Comparison of ENCODE assay signal across 28 cellular contexts in the genomic region with DNA sequence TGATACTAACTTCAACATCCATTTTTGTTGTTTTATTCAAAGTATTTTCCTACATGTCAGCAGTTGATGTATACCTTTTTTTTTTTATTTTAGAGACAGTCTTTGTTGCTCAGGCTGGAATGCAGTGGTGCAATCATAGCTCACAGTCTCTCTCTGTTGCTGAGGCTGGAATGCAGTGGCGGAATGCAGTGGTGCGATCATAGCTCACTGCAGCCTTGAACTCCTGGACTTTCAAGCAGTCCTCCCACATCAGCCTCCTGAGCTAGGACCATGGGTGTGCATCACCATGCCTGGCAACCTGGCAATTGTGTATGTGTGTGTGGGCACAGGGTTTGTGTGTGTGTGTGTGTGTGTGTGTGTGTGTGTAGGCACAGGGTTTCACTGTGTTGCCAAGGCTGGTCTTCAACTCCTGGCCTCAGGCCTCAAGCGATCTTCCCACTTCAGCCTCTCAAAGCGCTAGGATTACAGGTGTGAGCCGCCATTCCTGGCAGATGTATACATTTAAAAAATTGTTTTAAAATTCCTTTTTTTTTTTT. TPM values are rescaled to one million over a fixed set of nuclear protein-coding genes. Genes with fewer than 3 reads are reported as not detected.
DNase-seq lines count a peak whose midpoint lies in the region; ATAC-seq, FAIRE-seq and TF ChIP-seq lines count a peak whose summit lies in the region.
"Had no signal": no experiment of that assay in that cellular context is flagged by ENCODE, and none has a peak within 500 bp of the region (broad histone marks: within the 10 kb centered on the region; RNA-seq: fewer than 3 reads in every experiment).

No MANE protein-coding gene starts in this region.

- POLR2A ChIA-PET in A549 (lab: Yijun Ruan, JAX): no interaction called here
- POLR2A ChIA-PET in HEK293 (lab: Yijun Ruan, JAX): no interaction called here
- POLR2A ChIA-PET in K562 (lab: Yijun Ruan, JAX): interaction anchor here (0.7 to 0.9 kb wide), 2 partner anchors 24 to 85 kb away, joined by 3 read pairs; no protein-coding TSS in a partner anchor

- TF ChIP-seq EP300 in A549 (IDR thresholded peaks at IDR 0.05) (no peak), K562 (IDR thresholded peaks at IDR 0.05; ENCODE audit: low read length) (no peak)

- ATAC-seq in A549 (peak in 1 of 2 experiments; percentile 48; a peak in 2 of 6 replicates), K562 (no peak), GM18858 (IDR thresholded peaks at IDR 0.05; ENCODE audit: unreplicated experiment) (no peak), GM18867 (IDR thresholded peaks at IDR 0.05; ENCODE audit: unreplicated experiment) (no peak)
- ATAC-seq: activated CD8-positive, alpha-beta T cell treated with anti-CD3 and anti-CD28 coated beads for 36 hours; body of pancreas; sciatic nerve had no signal

- TF ChIP-seq RAD21 in A549 (conservative IDR thresholded peaks at IDR 0.05 in 1 of 2, IDR thresholded peaks at IDR 0.05 in 1 of 2): no peak
- no peak for TF ChIP-seq RAD21 in K562 (CRISPR knock-in tag; conservative IDR thresholded peaks at IDR 0.05 in 1 of 2, IDR thresholded peaks at IDR 0.05 in 1 of 2)

- H3K4me3 ChIP-seq in A549: no peak overlapping the region
- H3K4me3 ChIP-seq in HEK293 (ENCODE audit: low read depth, low read length): no peak overlapping the region
- H3K4me3 ChIP-seq in K562: no peak overlapping the region
- H3K4me3 ChIP-seq: BLaER1, body of pancreas, Peyer's patch, stomach, tibial artery had no signal

- H3K4me1 ChIP-seq in A549 (no peaks in the 10 kb centered on the region), HEK293 (ENCODE audit: control insufficient read depth, insufficient read depth, low read length) (no peaks in the 10 kb centered on the region), K562 (replicated peaks in 1 of 2; ENCODE audit: control insufficient read depth in 2 of 2, insufficient read depth in 2 of 2, low read length in 2 of 2) (no peaks in the 10 kb centered on the region)
- H3K4me1 ChIP-seq: BLaER1, body of pancreas, Peyer's patch, stomach, tibial artery had no signal

- H3K4me2 ChIP-seq in A549 (no peak overlapping the region), K562 (ENCODE audit: insufficient read depth, low read length) (no peak overlapping the region)
- H3K4me2 ChIP-seq: BLaER1 had no signal

- intact Hi-C loops in K562 (cut with micrococcal nuclease): no loop called here

- H2AFZ ChIP-seq in K562 (ENCODE audit: low read depth, low read length): no peak overlapping the region

- H3K79me2 ChIP-seq in K562 (ENCODE audit: control insufficient read depth, insufficient read depth, low read length): no peaks in the 10 kb centered on the region

- H4K20me1 ChIP-seq in K562 (replicated peaks; ENCODE audit: control insufficient read depth, insufficient read depth, low read length): no peaks in the 10 kb centered on the region
- H4K20me1 ChIP-seq: BLaER1 had no signal

- no peak for FAIRE-seq in A549 (lab: Jason Lieb, UNC)
- FAIRE-seq in K562 (lab: Jason Lieb, UNC): peak; percentile 37
- FAIRE-seq: colon, keratinocyte had no signal

- no TSS peak for BruUV-seq in K562 (replicated peaks; lab: Mats Ljungman, UMichigan)

- in situ Hi-C loops in K562 (cut with MboI): no loop called here

- no peaks in the 10 kb centered on the region for H3K9me1 ChIP-seq in K562 (ENCODE audit: control insufficient read depth, insufficient read depth, low read length)

- peaks cover 24 to 56% of the 10 kb centered on the region in 2 experiments for H3K36me3 ChIP-seq in HEK293 (ENCODE audit: control insufficient read depth in 2 of 2, insufficient read depth in 1 of 2, low read length in 2 of 2)
- 0 out of 3 replicates have a peak, but pooled peaks cover 2% of the 10 kb centered on the region for H3K36me3 ChIP-seq in K562 (ENCODE audit: control insufficient read depth, insufficient read depth, low read length)

- peak in 1 of 2 experiments; percentile 22 for DNase-seq in A549 (ENCODE audit: low read depth in 1 of 2, low spot score in 1 of 2)
- DNase-seq in K562 (ENCODE audit: extremely low read depth in 1 of 4, low spot score in 3 of 4): no peak
- DNase-seq in iris pigment epithelial cell (ENCODE audit: low read depth): peak; percentile 78
- no peak for DNase-seq in midbrain (lab: John Stamatoyannopoulos, UW)
- no peak for DNase-seq in stimulated activated CD4-positive, alpha-beta T cell treated with anti-CD3 and anti-CD28 coated beads, Interleukin-1b, Interleukin-23, amount 100 ng/mL, for 48 hours
- DNase-seq: activated CD4-positive, CD25-positive, alpha-beta regulatory T cell treated with anti-CD3 and anti-CD28 coated beads, Interleukin-2, amount 50 U/mL, for 72 hours; activated CD8-positive, alpha-beta T cell treated with anti-CD3 and anti-CD28 coated beads for 36 hours; activated naive CD8-positive, alpha-beta T cell treated with anti-CD3 and anti-CD28 coated beads for 36 hours; body of pancreas; COR-L47; DMS79 treated with DMSO at 0.1 percent for 48 hours; effector CD8-positive, alpha-beta T cell; erythroblast; KBM-7; NCI-H1694; NCI-H2171 treated with DMSO at 0.1 percent for 48 hours; NCI-H526; Peyer's patch; stomach; T-helper 1 cell; tibial artery had no signal

- TF ChIP-seq POLR2A in A549 (IDR thresholded peaks at IDR 0.05; ENCODE audit: low read length): 0 out of 2 replicates have a peak, but pooled peaks have one; percentile 11
- TF ChIP-seq POLR2A in K562 (conservative IDR thresholded peaks at IDR 0.05): no peak

- H3K27ac ChIP-seq in A549 (no peak overlapping the region), HEK293 (ENCODE audit: extremely low read depth, low read depth, low read length) (no peak overlapping the region), K562 (ENCODE audit: extremely low read depth, low read depth, low read length) (no peak overlapping the region)
- H3K27ac ChIP-seq: BLaER1, body of pancreas, Peyer's patch, stomach, tibial artery had no signal

- H3K9ac ChIP-seq in K562 (ENCODE audit: insufficient read depth in 1 of 2, low read depth in 2 of 2, low read length in 2 of 2): no peak overlapping the region
- H3K9ac ChIP-seq: BLaER1 had no signal

- no peaks in the 10 kb centered on the region for H3K9me3 ChIP-seq in A549
- no peaks in the 10 kb centered on the region for H3K9me3 ChIP-seq in HEK293 (ENCODE audit: control insufficient read depth, insufficient read depth, low read depth, low read length)
- H3K9me3 ChIP-seq in K562 (replicated peaks; ENCODE audit: control insufficient read depth, insufficient read depth, low read depth, low read length): no peaks in the 10 kb centered on the region
- H3K9me3 ChIP-seq: BLaER1, body of pancreas, Peyer's patch, stomach, tibial artery had no signal

- no peaks in the 10 kb centered on the region for H3K27me3 ChIP-seq in K562 (ENCODE audit: control insufficient read depth in 2 of 2, insufficient read depth in 2 of 2, low read length in 2 of 2)
- H3K27me3 ChIP-seq: BLaER1, body of pancreas, Peyer's patch, stomach, tibial artery had no signal

- CTCF ChIA-PET in A549 (lab: Yijun Ruan, JAX) (interaction anchor here (0.7 to 1.1 kb wide), 2 partner anchors 9 to 30 kb away, joined by 3 to 6 read pairs; no protein-coding TSS in a partner anchor), HEK293 (lab: Yijun Ruan, JAX) (interaction anchor here (0.6 kb wide), 1 partner anchor 93 kb away, joined by 3 read pairs; no protein-coding TSS in a partner anchor), K562 (lab: Yijun Ruan, JAX; ENCODE audit: low intra/inter-chr PET ratio) (no interaction called here)

- TF ChIP-seq CTCF in A549 (IDR thresholded peaks at IDR 0.05): no peak
- TF ChIP-seq CTCF in HEK293 (tag by site-specific recombination; IDR thresholded peaks at IDR 0.05): no peak
- TF ChIP-seq CTCF in K562 (IDR thresholded peaks at IDR 0.05 in 2 of 3, conservative IDR thresholded peaks at IDR 0.05 in 1 of 3; ENCODE audit: insufficient read depth in 2 of 3, low read depth in 1 of 3, low read length in 3 of 3): no peak

- 95% methylated on average over 5 of the region's 5 CpGs for WGBS in A549 (ENCODE audit: missing lambda C conversion rate)
- 87% methylated on average over 5 of the region's 5 CpGs for WGBS in K562 (ENCODE audit: insufficient coverage, low coverage, missing lambda C conversion rate)

TF ChIP-seq in A549, 52 proteins besides CTCF, POLR2A, EP300 and RAD21 (continues in another document):
- TF ChIP-seq CBX2 (IDR thresholded peaks at IDR 0.05; ENCODE audit: borderline replicate concordance, low read depth) (no peak), SREBF2 (IDR thresholded peaks at IDR 0.05) (no peak), MAZ (IDR thresholded peaks at IDR 0.05; ENCODE audit: borderline replicate concordance, low read depth, low read length) (no peak)

TF ChIP-seq in HEK293, 187 proteins besides CTCF, POLR2A, EP300 and RAD21 (continues in another document):
- TF ChIP-seq ZNF324 (tag by site-specific recombination; IDR thresholded peaks at IDR 0.05): no peak

RNA-seq across cellular contexts. Expression of gene SANBR, which starts 24.8 kb away (rescaled TPM):
- 25.9 and 31.6 TPM in 2 replicates for polyA plus RNA-seq in A549 (2011; rRNA removed)
- 7.5 and 7.7 TPM in 2 replicates for polyA plus RNA-seq in A549 (2012; cell fraction: cytosol; rRNA removed)
- polyA plus RNA-seq in A549 (2012; cell fraction: nucleus; rRNA removed): 5.0 and 6.9 TPM in 2 replicates
- polyA plus RNA-seq in A549 (2017; fragmentation: RNase III; extraction: RNeasy Plus Mini Kit Qiagen cat#74134 plus additional on column Dnase treatment): 13.9 to 17.1 TPM (median 16.9 TPM) in 3 replicates
- 13.1 and 18.1 TPM in 2 replicates for polyA minus RNA-seq in A549 (2011; rRNA and poly(A)+ RNA removed)
- 8.5 and 17.5 TPM in 2 replicates for total RNA-seq in K562 (2011; cell fraction: chromatin; rRNA removed; ENCODE audit: low replicate concordance)
- total RNA-seq in K562 (2011; cell fraction: nucleolus; rRNA removed): 5.8 TPM in 2 replicates
- 6.5 and 13.1 TPM in 2 replicates for total RNA-seq in K562 (2011; cell fraction: nucleoplasm; rRNA removed)
- 4.1 and 5.7 TPM in 2 replicates for total RNA-seq in K562 (2014; rRNA removed)
- 6.7 and 7.4 TPM in 2 replicates for total RNA-seq in K562 (2014; rRNA removed; fragmentation: Illumina TruSeq; extraction: Trizol)
- total RNA-seq in K562 (2015; rRNA removed; fragmentation: Illumina TruSeq; extraction: Trizol): 5.4 and 7.7 TPM in 2 replicates
- total RNA-seq in K562 (2021): 4.9 and 6.2 TPM in 2 replicates
- polyA plus RNA-seq in K562 (2011; rRNA removed): 6.6 and 6.9 TPM in 2 replicates
- polyA plus RNA-seq in K562 (2011; cell fraction: cytosol; rRNA removed): 2.0 and 3.8 TPM in 2 replicates
- 4.1 and 4.5 TPM in 2 replicates for polyA plus RNA-seq in K562 (2011; cell fraction: nucleus; rRNA removed)
- 4.6 and 6.6 TPM in 2 replicates for polyA plus RNA-seq in K562 (2012)
- polyA plus RNA-seq in K562 (2014; fragmentation: Illumina TruSeq; extraction: Trizol): 5.1 and 6.3 TPM in 2 replicates
- 1 to 10 TPM; 1.5 to 3.1 TPM for polyA plus RNA-seq in K562 (2014; fragmentation: Nextera tagmentation; extraction: Ambion mirVana)
- polyA plus RNA-seq in K562 (2014; rRNA removed): 4.5 and 5.3 TPM in 2 replicates
- 6.7 and 7.2 TPM in 2 replicates for polyA minus RNA-seq in K562 (2011; rRNA and poly(A)+ RNA removed)
- 3.7 and 4.2 TPM in 2 replicates for polyA minus RNA-seq in K562 (2011; cell fraction: cytosol; rRNA and poly(A)+ RNA removed)
- 3.8 and 6.1 TPM in 2 replicates for polyA minus RNA-seq in K562 (2011; cell fraction: nucleus; rRNA and poly(A)+ RNA removed)
